Comparison of ENCODE assay signal across 8 cellular contexts in the genomic region with DNA sequence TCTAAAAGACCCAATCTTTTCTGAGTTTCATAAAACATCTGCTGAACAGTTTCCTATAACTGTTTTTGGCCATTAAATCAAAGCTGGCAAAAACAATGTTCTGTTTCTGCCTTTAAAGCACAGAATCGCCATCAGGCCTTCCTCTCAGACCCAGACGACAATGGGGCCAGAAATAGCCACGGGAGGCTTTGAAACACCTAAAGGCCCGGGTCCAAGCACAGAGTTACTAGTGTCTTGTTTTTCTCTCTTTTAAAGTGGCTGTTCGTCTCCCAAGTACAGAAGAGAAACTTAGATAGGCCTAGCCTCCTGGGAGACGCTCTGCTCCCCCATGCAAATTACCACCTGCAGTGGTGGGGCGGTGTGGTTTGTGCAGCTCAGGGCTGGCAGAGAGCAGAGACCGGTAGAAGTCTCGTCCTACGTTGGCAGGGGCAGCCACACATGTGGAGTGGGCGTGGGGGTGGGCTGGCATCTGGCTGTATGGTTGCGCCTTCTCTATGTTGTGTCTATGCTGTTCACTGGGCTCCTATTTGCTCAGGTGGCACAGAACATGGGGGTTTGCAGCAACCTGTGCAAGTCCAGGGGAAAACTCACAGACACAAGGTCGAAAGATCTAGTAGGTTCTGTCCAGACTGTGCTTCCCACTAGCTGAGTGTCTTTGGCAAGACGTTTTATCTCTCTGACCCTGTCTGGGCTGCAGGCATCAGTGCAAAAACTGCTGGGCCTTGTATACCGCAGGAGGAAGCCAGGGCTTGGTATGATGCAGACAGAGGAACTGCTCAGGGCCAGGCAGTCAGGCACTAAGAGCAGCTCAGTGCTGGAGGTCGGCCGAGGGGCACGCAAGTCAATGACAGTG. TPM values are rescaled to one million over a fixed set of nuclear protein-coding genes. Genes with fewer than 3 reads are reported as not detected.
A peak's percentile ranks its signal among the peaks of the same experiment; 100 is the strongest.
DNase-seq lines count a peak whose midpoint lies in the region; ATAC-seq lines count a peak whose summit lies in the region.

No MANE protein-coding gene starts in this region.

- CTCF ChIA-PET in CD4-positive, alpha-beta memory T cell (lab: Charles Lee; ENCODE audit: partially characterized antibody), result interaction anchor here (0.6 to 2.9 kb wide), 12 partner anchors 9 to 146 kb away, joined by 3 to 13 read pairs (median 4); no protein-coding TSS in a partner anchor

- H3K9me3 Mint-ChIP-seq in CD4-positive, alpha-beta memory T cell, result no peaks in the 10 kb centered on the region

- intact Hi-C loops in CD4-positive, alpha-beta memory T cell (cut with micrococcal nuclease), result loop anchor here (2.0 kb wide), 1 partner anchor 14 kb away; no protein-coding TSS in a partner anchor

- POLR2A ChIA-PET in CD4-positive, alpha-beta memory T cell (lab: Charles Lee; ENCODE audit: partially characterized antibody), result interaction anchor here (0.6 to 13.1 kb wide), 21 partner anchors 11 to 567 kb away, joined by 3 to 130 read pairs (median 4); no protein-coding TSS in a partner anchor

- H3K27me3 ChIP-seq in CD4-positive, alpha-beta memory T cell (ENCODE audit: insufficient read depth, low read length), result no peaks in the 10 kb centered on the region
- H3K27me3 ChIP-seq in muscle layer of duodenum (ENCODE audit: low read depth, low read length), result no peaks in the 10 kb centered on the region

- no peaks in the 10 kb centered on the region for H3K9me3 ChIP-seq in CD4-positive, alpha-beta memory T cell (ENCODE audit: control insufficient read depth in 1 of 2, low read length in 2 of 2)
- no peaks in the 10 kb centered on the region for H3K9me3 ChIP-seq in muscle layer of duodenum (ENCODE audit: control insufficient read depth in 1 of 2, low read length in 2 of 2)

- peak; percentile 98 for ATAC-seq in GM19455 (IDR thresholded peaks at IDR 0.05; ENCODE audit: unreplicated experiment)
- ATAC-seq in HG03520 (IDR thresholded peaks at IDR 0.05; ENCODE audit: unreplicated experiment), result peak; percentile 91

- peak; percentile 52 to 67 (median 59) for DNase-seq in CD4-positive, alpha-beta memory T cell
- DNase-seq in activated T-cell treated with anti-CD3 and anti-CD28 coated beads, Interleukin-2, amount 50 U/mL, for 1 hour, result peak; percentile 68
- DNase-seq in NCI-H1694 treated with DMSO at 0.1 percent for 48 hours (lab: John Stamatoyannopoulos, UW), result no peak
- no peak for DNase-seq in kidney glomerular epithelial cell (lab: John Stamatoyannopoulos, UW)
- no peak for DNase-seq in NCI-H2081 (lab: John Stamatoyannopoulos, UW)

- H3K27ac ChIP-seq in CD4-positive, alpha-beta memory T cell (ENCODE audit: low read depth, low read length), result peak overlapping the region; percentile 45
- H3K27ac ChIP-seq in muscle layer of duodenum (ENCODE audit: low read length), result peak overlapping the region; percentile 14

- H3K4me3 Mint-ChIP-seq in CD4-positive, alpha-beta memory T cell, result peak overlapping the region; percentile 42 to 84 (median 68)

- no peaks in the 10 kb centered on the region for H3K36me3 ChIP-seq in CD4-positive, alpha-beta memory T cell (ENCODE audit: insufficient read depth, low read length)
- no peaks in the 10 kb centered on the region for H3K36me3 ChIP-seq in muscle layer of duodenum (ENCODE audit: control insufficient read depth in 1 of 2, insufficient read depth in 2 of 2, low read length in 2 of 2)

- peaks cover 44% of the 10 kb centered on the region for H3K4me1 ChIP-seq in CD4-positive, alpha-beta memory T cell (ENCODE audit: insufficient read depth, low read length)
- peaks cover 0 to 4% of the 10 kb centered on the region in 2 donors for H3K4me1 ChIP-seq in muscle layer of duodenum (ENCODE audit: control insufficient read depth in 1 of 2, insufficient read depth in 2 of 2, low read length in 2 of 2)

- no peaks in the 10 kb centered on the region for H3K36me3 Mint-ChIP-seq in CD4-positive, alpha-beta memory T cell

- peak overlapping the region; percentile 80 to 96 (median 92) for H3K27ac Mint-ChIP-seq in CD4-positive, alpha-beta memory T cell

- H3K4me1 Mint-ChIP-seq in CD4-positive, alpha-beta memory T cell, result peaks cover 31 to 42% (median 38%) of the 10 kb centered on the region in 4 donors

- no peaks in the 10 kb centered on the region for H3K27me3 Mint-ChIP-seq in CD4-positive, alpha-beta memory T cell

- H3K4me3 ChIP-seq in CD4-positive, alpha-beta memory T cell (ENCODE audit: low read length in 2 of 2), result peak overlapping the region; percentile 3 to 21
- no peak overlapping the region for H3K4me3 ChIP-seq in muscle layer of duodenum (ENCODE audit: low read depth in 1 of 2, low read length in 2 of 2)

RNA-seq across cellular contexts. Expression of a gene that starts 23.6 kb away (rescaled TPM):
- total RNA-seq in CD4-positive, alpha-beta memory T cell, result 100 to 1,000 TPM; 732 to 761 TPM
- 100 to 1,000 TPM; 435 to 454 TPM for polyA plus RNA-seq in CD4-positive, alpha-beta memory T cell

Comparison
In these comparisons a context has a peak if more than half of its experiments do, and no peak if none do; other contexts are left out.
1. DNase-seq: peak in CD4-positive, alpha-beta memory T cell (5 of 5) and activated T-cell treated with anti-CD3 and anti-CD28 coated beads, Interleukin-2, amount 50 U/mL, for 1 hour (single experiment); none in NCI-H1694 treated with DMSO at 0.1 percent for 48 hours (single experiment), kidney glomerular epithelial cell (single experiment) and NCI-H2081 (0 of 2).
2. H3K4me3 ChIP-seq: peak in CD4-positive, alpha-beta memory T cell (2 of 2); none in muscle layer of duodenum (0 of 2).